8 cellular contexts compared by ENCODE assay signal in the genomic region with DNA sequence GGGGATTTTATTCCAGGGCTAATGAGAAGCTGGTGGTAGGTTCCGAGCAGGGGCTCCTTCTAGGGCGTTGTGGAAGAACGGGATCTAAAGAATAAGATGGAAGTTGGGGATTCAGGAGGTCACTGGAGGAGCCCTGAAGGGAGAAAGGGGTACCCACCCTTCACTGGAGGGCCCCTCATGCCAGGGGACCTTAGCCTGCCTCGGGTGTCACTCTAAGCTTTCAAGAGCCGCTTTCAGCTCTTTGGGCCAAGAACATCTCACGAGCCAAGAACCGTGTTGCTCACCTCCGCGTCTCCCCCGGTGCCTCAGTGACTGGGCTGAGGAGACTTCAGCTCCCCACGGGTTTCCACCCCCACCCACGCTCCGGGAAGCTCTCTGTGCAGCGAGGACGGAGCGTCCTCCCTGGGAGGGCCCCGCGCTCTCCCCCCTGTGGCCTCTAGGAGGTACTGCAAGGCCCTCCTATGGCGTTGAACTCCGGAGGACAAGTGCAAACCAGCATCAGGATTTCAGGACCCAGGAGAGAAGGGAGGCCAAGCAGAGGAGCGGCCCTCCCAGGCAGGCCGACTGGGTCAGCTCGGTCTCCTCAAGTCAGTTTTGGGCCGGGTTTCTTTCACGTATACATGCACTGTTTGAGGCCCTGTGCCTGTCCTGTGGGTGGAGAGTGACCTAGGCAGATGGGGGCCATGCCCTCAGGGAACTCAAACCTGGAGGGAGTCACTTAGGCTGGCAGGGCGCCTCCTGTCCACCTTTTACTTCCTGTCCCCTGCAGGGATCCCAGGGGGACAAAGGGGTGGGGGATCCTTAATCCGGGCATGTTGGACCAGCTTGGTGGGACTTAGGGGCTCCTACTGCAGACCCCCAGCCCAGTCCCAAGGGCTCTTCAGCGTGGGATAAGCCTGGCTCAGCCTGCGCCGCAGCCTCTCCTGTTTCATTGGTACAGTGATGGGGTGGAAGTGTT. TPM values are rescaled to one million over a fixed set of nuclear protein-coding genes. Genes with fewer than 3 reads are reported as not detected.
A peak's percentile ranks its signal among the peaks of the same experiment; 100 is the strongest.
DNase-seq lines count a peak whose midpoint lies in the region; ATAC-seq and TF ChIP-seq lines count a peak whose summit lies in the region.

No MANE protein-coding gene starts in this region.

- ATAC-seq in upper lobe of right lung (peak; percentile 98), GM19455 (IDR thresholded peaks at IDR 0.05; ENCODE audit: unreplicated experiment) (no peak)

- intact Hi-C loops in activated naive CD4-positive, alpha-beta T cell treated with anti-CD3 and anti-CD28 coated beads for 36 hours (cut with micrococcal nuclease), result loop anchor here (1.0 to 2.0 kb wide), 3 partner anchors 75 to 247 kb away; a partner anchor contains a TSS
- intact Hi-C loops in posterior cingulate gyrus (cut with DNase I), result loop anchor here (1.0 to 10.0 kb wide), 2 partner anchors 143 to 231 kb away; a partner anchor contains a TSS
- intact Hi-C loops in upper lobe of right lung (cut with DNase I), result loop anchor here (10.0 kb wide), 1 partner anchor 141 kb away; a partner anchor contains a TSS

- H3K27ac Mint-ChIP-seq in activated naive CD4-positive, alpha-beta T cell treated with anti-CD3 and anti-CD28 coated beads for 36 hours, result no peak overlapping the region

- CTCF ChIA-PET in activated naive CD4-positive, alpha-beta T cell treated with anti-CD3 and anti-CD28 coated beads for 36 hours (lab: Charles Lee), result interaction anchor here (0.6 to 1.9 kb wide), 31 partner anchors 9 to 541 kb away, joined by 3 to 44 read pairs (median 4); a partner anchor contains a TSS

- H3K9me3 ChIP-seq in upper lobe of right lung, result no peaks in the 10 kb centered on the region

- peaks cover 8% of the 10 kb centered on the region for H3K27me3 ChIP-seq in upper lobe of right lung

- peaks cover 4% of the 10 kb centered on the region for H3K4me1 Mint-ChIP-seq in activated naive CD4-positive, alpha-beta T cell treated with anti-CD3 and anti-CD28 coated beads for 36 hours (ENCODE audit: low read depth)

- no peaks in the 10 kb centered on the region for H3K27me3 Mint-ChIP-seq in activated naive CD4-positive, alpha-beta T cell treated with anti-CD3 and anti-CD28 coated beads for 36 hours (ENCODE audit: low read depth)

- H3K36me3 Mint-ChIP-seq in activated naive CD4-positive, alpha-beta T cell treated with anti-CD3 and anti-CD28 coated beads for 36 hours (ENCODE audit: low read depth), result no peaks in the 10 kb centered on the region

- DNase-seq in DMS53 treated with DMSO at 0.1 percent for 48 hours (lab: John Stamatoyannopoulos, UW; ENCODE audit: unreplicated experiment) (peak; percentile 71), HS-27A (ENCODE audit: low read depth) (peak; percentile 54), SK-N-DZ (ENCODE audit: low spot score) (peak; percentile 47), globus pallidus (ENCODE audit: low spot score) (peak; percentile 45), posterior cingulate gyrus (peak; percentile 32 to 96 (median 67)), upper lobe of right lung (peak; percentile 86)
- peak; percentile 83 for DNase-seq in activated naive CD4-positive, alpha-beta T cell treated with anti-CD3 and anti-CD28 coated beads for 36 hours

- no peaks in the 10 kb centered on the region for H3K9me3 Mint-ChIP-seq in activated naive CD4-positive, alpha-beta T cell treated with anti-CD3 and anti-CD28 coated beads for 36 hours

- peak; percentile 98 for TF ChIP-seq CTCF in upper lobe of right lung (IDR thresholded peaks at IDR 0.05)

- no peak overlapping the region for H3K4me3 ChIP-seq in upper lobe of right lung

- H3K36me3 ChIP-seq in upper lobe of right lung, result no peaks in the 10 kb centered on the region

- no peak overlapping the region for H3K27ac ChIP-seq in upper lobe of right lung

- no peak overlapping the region for H3K4me3 Mint-ChIP-seq in activated naive CD4-positive, alpha-beta T cell treated with anti-CD3 and anti-CD28 coated beads for 36 hours

- peaks cover 3% of the 10 kb centered on the region for H3K4me1 ChIP-seq in upper lobe of right lung

RNA-seq across cellular contexts. Expression of a gene that starts 5.1 kb away (rescaled TPM):
- polyA plus RNA-seq in SK-N-DZ (2014; cell fraction: cytosol; rRNA removed), result not detected in 2 replicates
- polyA plus RNA-seq in SK-N-DZ (2014; cell fraction: nucleus; rRNA removed), result not detected in 2 replicates
- not detected for total RNA-seq in activated naive CD4-positive, alpha-beta T cell treated with anti-CD3 and anti-CD28 coated beads for 36 hours
- total RNA-seq in upper lobe of right lung, result not detected

RNA-seq across cellular contexts. Expression of a gene that starts 18.1 kb away (rescaled TPM):
- polyA plus RNA-seq in SK-N-DZ (2014; cell fraction: cytosol; rRNA removed), result not detected in 2 replicates
- not detected in 2 replicates for polyA plus RNA-seq in SK-N-DZ (2014; cell fraction: nucleus; rRNA removed)
- total RNA-seq in activated naive CD4-positive, alpha-beta T cell treated with anti-CD3 and anti-CD28 coated beads for 36 hours, result 1 to 10 TPM in 1 of 2 experiments, under 1 TPM in 1; 0.86 to 1.7 TPM
- total RNA-seq in upper lobe of right lung, result 79.8 TPM

RNA-seq across cellular contexts. Expression of a gene that starts 32.7 kb away (rescaled TPM):
- polyA plus RNA-seq in SK-N-DZ (2014; cell fraction: cytosol; rRNA removed), result not detected in 2 replicates
- polyA plus RNA-seq in SK-N-DZ (2014; cell fraction: nucleus; rRNA removed), result not detected in 2 replicates
- total RNA-seq in activated naive CD4-positive, alpha-beta T cell treated with anti-CD3 and anti-CD28 coated beads for 36 hours, result not detected
- not detected for total RNA-seq in upper lobe of right lung

RNA-seq across cellular contexts. Expression of a gene that starts 37.9 kb away (rescaled TPM):
- 0.45 and 0.76 TPM in 2 replicates for polyA plus RNA-seq in SK-N-DZ (2014; cell fraction: cytosol; rRNA removed)
- polyA plus RNA-seq in SK-N-DZ (2014; cell fraction: nucleus; rRNA removed), result 2.2 TPM in 1 of 2 replicates, not detected in the other
- total RNA-seq in activated naive CD4-positive, alpha-beta T cell treated with anti-CD3 and anti-CD28 coated beads for 36 hours, result not detected
- total RNA-seq in upper lobe of right lung, result not detected

RNA-seq across cellular contexts. Expression of a gene that starts 47.3 kb away (rescaled TPM):
- not detected in 2 replicates for polyA plus RNA-seq in SK-N-DZ (2014; cell fraction: cytosol; rRNA removed)
- not detected in 2 replicates for polyA plus RNA-seq in SK-N-DZ (2014; cell fraction: nucleus; rRNA removed)
- total RNA-seq in activated naive CD4-positive, alpha-beta T cell treated with anti-CD3 and anti-CD28 coated beads for 36 hours, result not detected
- 2.6 TPM for total RNA-seq in upper lobe of right lung

Comparison
In these comparisons a context has a peak if more than half of its experiments do, and no peak if none do; other contexts are left out.
1. RNA of a gene that starts 18.1 kb away (total RNA-seq): 79.8 TPM in upper lobe of right lung (single experiment); 0.86 to 1.7 TPM in activated naive CD4-positive, alpha-beta T cell treated with anti-CD3 and anti-CD28 coated beads for 36 hours; every median in the first group is over 10 times any median in the second.
2. Peak in every context shown above with its lines, with median percentiles within 50 percentile points of each other: DNase-seq.